8 cellular contexts compared by ENCODE assay signal in the genomic region with DNA sequence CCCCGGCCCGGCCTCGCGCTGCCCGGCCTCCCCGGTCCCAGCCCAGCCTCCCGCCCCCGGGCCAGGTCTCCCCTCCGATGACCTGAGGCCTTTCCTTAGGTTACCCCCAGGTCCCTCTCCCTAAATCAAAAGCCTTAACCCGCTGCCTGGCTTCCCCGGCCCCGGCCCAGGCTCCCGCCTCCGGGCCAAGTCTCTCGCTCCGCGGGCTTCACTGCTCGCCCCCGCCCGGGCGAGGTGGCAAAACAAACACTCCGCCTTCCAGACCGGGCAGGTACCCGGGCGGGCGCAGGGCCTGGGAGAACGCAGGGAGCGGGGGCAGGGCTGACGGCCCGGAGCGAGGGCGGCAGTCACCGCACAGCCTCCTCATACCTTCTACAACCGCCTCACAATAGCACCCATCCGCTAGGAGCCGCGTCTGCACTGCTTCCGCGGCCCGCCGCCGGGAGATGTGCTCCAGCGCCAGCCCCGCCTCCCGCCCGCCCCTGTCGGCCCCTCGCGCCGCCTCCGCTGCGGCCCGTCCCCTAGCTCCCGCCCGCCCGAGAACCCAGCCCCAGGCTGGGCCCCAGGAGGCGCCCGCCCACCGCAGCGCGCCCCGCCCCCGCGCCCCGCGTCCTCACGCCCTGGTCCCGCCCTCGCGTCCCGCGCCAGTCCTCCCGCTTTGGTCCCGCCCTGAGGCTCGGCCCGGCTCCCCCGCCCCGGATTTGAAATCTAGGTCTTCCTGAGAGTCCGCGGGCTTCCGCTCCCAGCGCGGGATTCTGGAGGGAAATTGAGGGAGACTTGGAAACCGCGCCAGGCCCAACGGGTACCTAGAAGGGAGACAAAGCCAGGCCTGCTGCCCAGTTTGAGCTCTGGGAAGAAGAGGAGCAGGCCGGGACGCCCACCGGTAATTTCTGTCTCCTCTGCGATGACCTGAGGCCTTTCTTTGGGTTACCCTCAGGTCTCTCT. TPM values are rescaled to one million over a fixed set of nuclear protein-coding genes. Genes with fewer than 3 reads are reported as not detected.
DNase-seq lines count a peak whose midpoint lies in the region; ATAC-seq and TF ChIP-seq lines count a peak whose summit lies in the region.

A gene (minus strand): TSS at position 422 of the 945 bp plus-strand sequence. CDS start 10,994 bp downstream, outside the sequence.
A gene with protein sequence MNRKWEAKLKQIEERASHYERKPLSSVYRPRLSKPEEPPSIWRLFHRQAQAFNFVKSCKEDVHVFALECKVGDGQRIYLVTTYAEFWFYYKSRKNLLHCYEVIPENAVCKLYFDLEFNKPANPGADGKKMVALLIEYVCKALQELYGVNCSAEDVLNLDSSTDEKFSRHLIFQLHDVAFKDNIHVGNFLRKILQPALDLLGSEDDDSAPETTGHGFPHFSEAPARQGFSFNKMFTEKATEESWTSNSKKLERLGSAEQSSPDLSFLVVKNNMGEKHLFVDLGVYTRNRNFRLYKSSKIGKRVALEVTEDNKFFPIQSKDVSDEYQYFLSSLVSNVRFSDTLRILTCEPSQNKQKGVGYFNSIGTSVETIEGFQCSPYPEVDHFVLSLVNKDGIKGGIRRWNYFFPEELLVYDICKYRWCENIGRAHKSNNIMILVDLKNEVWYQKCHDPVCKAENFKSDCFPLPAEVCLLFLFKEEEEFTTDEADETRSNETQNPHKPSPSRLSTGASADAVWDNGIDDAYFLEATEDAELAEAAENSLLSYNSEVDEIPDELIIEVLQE (plus strand): TSS at position 713 of the 945 bp plus-strand sequence. CDS start 7,403 bp downstream, outside the sequence.

- intact Hi-C loops in T-helper 1 cell treated with Interleukin-12 subunit alpha and Interleukin-12 subunit beta and Interleukin-4 antibody, amounts not matched to agents 30 ng/mL and 1 ng/mL, for 36 hours (cut with micrococcal nuclease), result loop anchor here (1.0 to 5.0 kb wide), 23 partner anchors 15 to 1207 kb away; a partner anchor contains a TSS
- intact Hi-C loops in left ventricle myocardium inferior (cut with micrococcal nuclease), result no loop called here
- intact Hi-C loops in psoas muscle (cut with DNase I), result loop anchor here (5.0 to 10.0 kb wide), 6 partner anchors 83 to 384 kb away; a partner anchor contains a TSS

- TF ChIP-seq CTCF in left ventricle myocardium inferior (IDR thresholded peaks at IDR 0.05; ENCODE audit: borderline replicate concordance), result peak; percentile 55
- peak; percentile 29 for TF ChIP-seq CTCF in psoas muscle (IDR thresholded peaks at IDR 0.05)

- 1% methylated on average over 64 to 90 of the region's 90 CpGs for WGBS in psoas muscle, 3 donors
- under 1% methylated on average over 87 of the region's 90 CpGs for WGBS in urinary bladder

- H3K27ac ChIP-seq in left ventricle myocardium inferior (replicated peaks), result peak within 1 kb of the TSS; percentile 98
- peak within 1 kb of the TSS; percentile 99 for H3K27ac ChIP-seq in psoas muscle
- H3K27ac ChIP-seq in urinary bladder (ENCODE audit: low read depth), result peak within 1 kb of the TSS; percentile 98

- H3K9me3 ChIP-seq in left ventricle myocardium inferior (replicated peaks) (no peaks in the 10 kb centered on the region), psoas muscle (no peaks in the 10 kb centered on the region)

- peak; percentile 89 for ATAC-seq in GM18498 (IDR thresholded peaks at IDR 0.05; ENCODE audit: unreplicated experiment)
- peak; percentile 86 for ATAC-seq in HG02885 (IDR thresholded peaks at IDR 0.05; ENCODE audit: poor library complexity, unreplicated experiment)
- peak; percentile 92 to 95 (median 94) for ATAC-seq in psoas muscle

- DNase-seq in NCI-H1694 (lab: John Stamatoyannopoulos, UW), result peak; percentile 81
- DNase-seq in amniotic epithelial cell (ENCODE audit: low read depth), result peak; percentile 91
- DNase-seq in left ventricle myocardium inferior, result peak; percentile 98
- peak; percentile 98 to 99 for DNase-seq in psoas muscle

- H3K36me3 ChIP-seq in left ventricle myocardium inferior (no peaks in the 10 kb centered on the region), psoas muscle (ENCODE audit: insufficient read depth in 1 of 2, low read depth in 1 of 2) (peaks cover 0 to 26% of the 10 kb centered on the region in 2 donors), urinary bladder (ENCODE audit: insufficient read depth) (peaks cover 2% of the 10 kb centered on the region)

- H3K4me1 ChIP-seq in left ventricle myocardium inferior, result peaks cover 63% of the 10 kb centered on the region
- H3K4me1 ChIP-seq in psoas muscle, result peaks cover 53% of the 10 kb centered on the region
- peaks cover 2% of the 10 kb centered on the region for H3K4me1 ChIP-seq in urinary bladder (ENCODE audit: insufficient read depth)

- H3K4me3 ChIP-seq in left ventricle myocardium inferior (peak within 1 kb of the TSS; percentile 86), psoas muscle (peak within 1 kb of the TSS; percentile 91), urinary bladder (ENCODE audit: low read depth, low read length) (peak within 1 kb of the TSS; percentile 84)

- H3K27me3 ChIP-seq in left ventricle myocardium inferior (ENCODE audit: low read depth) (no peaks in the 10 kb centered on the region), psoas muscle (ENCODE audit: insufficient read depth in 3 of 3, low read length in 2 of 3) (no peaks in the 10 kb centered on the region)

RNA-seq across cellular contexts. Expression of the first gene that starts in this region (rescaled TPM):
- 87.2 and 96.6 TPM in 2 replicates for total RNA-seq in T-helper 1 cell treated with Interleukin-12 subunit alpha and Interleukin-12 subunit beta and Interleukin-4 antibody, amounts not matched to agents 30 ng/mL and 1 ng/mL, for 36 hours
- total RNA-seq in left ventricle myocardium inferior (12.1 TPM), psoas muscle (10 to 100 TPM; 13.8 to 49.7 (median 20.5) TPM), urinary bladder (42.8 TPM)
- polyA plus RNA-seq in psoas muscle (10 to 100 TPM; 16.1 to 46.6 (median 39.8) TPM), urinary bladder (15.1 TPM)

RNA-seq across cellular contexts. Expression of the second gene that starts in this region (rescaled TPM):
- 15.5 TPM in 2 replicates for total RNA-seq in T-helper 1 cell treated with Interleukin-12 subunit alpha and Interleukin-12 subunit beta and Interleukin-4 antibody, amounts not matched to agents 30 ng/mL and 1 ng/mL, for 36 hours
- 10.6 TPM for total RNA-seq in left ventricle myocardium inferior
- 10 to 100 TPM in 1 of 4 donors, 1 to 10 TPM in 3; 4.8 to 10.1 (median 7.5) TPM for total RNA-seq in psoas muscle
- 10 to 100 TPM in 1 of 3 donors, 1 to 10 TPM in 2; 4.2 to 11.1 (median 5.6) TPM for polyA plus RNA-seq in psoas muscle
- 51.3 TPM for total RNA-seq in urinary bladder
- polyA plus RNA-seq in urinary bladder, result 12.7 TPM

Comparison
In these comparisons a context has a peak if more than half of its experiments do, and no peak if none do; other contexts are left out.
1. Peak in every context shown above with its lines: DNase-seq, ATAC-seq, H3K4me3 ChIP-seq and H3K27ac ChIP-seq.